9 cellular contexts compared by ENCODE assay signal in genomic region chr3:108088146-108088545, GRCh38. TPM values are rescaled to one million over a fixed set of nuclear protein-coding genes. Genes with fewer than 3 reads are reported as not detected.
DNase-seq lines count a peak whose midpoint lies in the region; ATAC-seq lines count a peak whose summit lies in the region.
"Had no signal": no experiment of that assay in that cellular context is flagged by ENCODE, and none has a peak within 500 bp of the region (broad histone marks: within the 10 kb centered on the region; RNA-seq: fewer than 3 reads in every experiment).

No MANE protein-coding gene starts in this region.

- no peak overlapping the region for H3K4ac ChIP-seq in mesenchymal stem cell (ENCODE audit: low read depth in 1 of 2, low read length in 2 of 2)

- peak overlapping the region in 1 of 2 experiments; percentile 97 for H3K4me3 ChIP-seq in mesenchymal stem cell (ENCODE audit: insufficient read depth in 1 of 2, low read depth in 1 of 2, low read length in 2 of 2)

- no peak for ATAC-seq in stimulated activated naive CD8-positive, alpha-beta T cell treated with anti-CD3 and anti-CD28 coated beads, Interleukin-15, amount 100 ng/mL, for 72 hours
- ATAC-seq in stimulated activated naive CD8-positive, alpha-beta T cell treated with anti-CD3 and anti-CD28 coated beads, Interleukin-15, Interleukin-2, amounts not matched to agents 100 U/mL and 50 U/mL, for 24 hours: no peak
- ATAC-seq in HG03025 (IDR thresholded peaks at IDR 0.05; ENCODE audit: low FRiP score, unreplicated experiment): no peak

- no peaks in the 10 kb centered on the region for H3K27me3 Mint-ChIP-seq in stimulated activated naive CD8-positive, alpha-beta T cell treated with anti-CD3 and anti-CD28 coated beads, Interleukin-15, amount 100 ng/mL, for 72 hours
- no peaks in the 10 kb centered on the region for H3K27me3 Mint-ChIP-seq in activated CD4-positive, alpha-beta memory T cell treated with anti-CD3 and anti-CD28 coated beads, Interleukin-2, amount 10 ng/mL, durations not matched to agents 7 days and 5 days

- peaks cover 25% of the 10 kb centered on the region for H3K36me3 Mint-ChIP-seq in activated CD4-positive, alpha-beta memory T cell treated with anti-CD3 and anti-CD28 coated beads, Interleukin-2, amount 10 ng/mL, durations not matched to agents 7 days and 5 days (ENCODE audit: low read depth)

- no peak overlapping the region for H3K23ac ChIP-seq in mesenchymal stem cell (ENCODE audit: low read length in 2 of 2)

- H3K79me1 ChIP-seq in mesenchymal stem cell (replicated peaks; ENCODE audit: low read length, poor library complexity, severe bottlenecking): peaks cover 19% of the 10 kb centered on the region

- no peak overlapping the region for H2BK15ac ChIP-seq in mesenchymal stem cell (ENCODE audit: low read depth, poor library complexity, severe bottlenecking)

- no CpG with 5 or more reads among the region's 4 CpGs for WGBS in mesenchymal stem cell

- H3K4me1 Mint-ChIP-seq in stimulated activated naive CD8-positive, alpha-beta T cell treated with anti-CD3 and anti-CD28 coated beads, Interleukin-15, amount 100 ng/mL, for 72 hours: peaks cover 19% of the 10 kb centered on the region
- peaks cover 21% of the 10 kb centered on the region for H3K4me1 Mint-ChIP-seq in activated CD4-positive, alpha-beta memory T cell treated with anti-CD3 and anti-CD28 coated beads, Interleukin-2, amount 10 ng/mL, durations not matched to agents 7 days and 5 days

- H3K27ac ChIP-seq in mesenchymal stem cell (ENCODE audit: low read length, poor library complexity, severe bottlenecking): no peak overlapping the region

- no peak overlapping the region for H4K91ac ChIP-seq in mesenchymal stem cell (ENCODE audit: low read length)

- no peaks in the 10 kb centered on the region for H3K9me3 ChIP-seq in mesenchymal stem cell (ENCODE audit: control insufficient read depth, low read length)

- H2BK120ac ChIP-seq in mesenchymal stem cell (ENCODE audit: low read depth, low read length): no peak overlapping the region

- peak overlapping the region; percentile 23 to 91 for H3K27ac Mint-ChIP-seq in stimulated activated naive CD8-positive, alpha-beta T cell treated with anti-CD3 and anti-CD28 coated beads, Interleukin-15, amount 100 ng/mL, for 72 hours
- peak overlapping the region; percentile 17 for H3K27ac Mint-ChIP-seq in activated CD4-positive, alpha-beta memory T cell treated with anti-CD3 and anti-CD28 coated beads, Interleukin-2, amount 10 ng/mL, durations not matched to agents 7 days and 5 days

- H4K8ac ChIP-seq in mesenchymal stem cell (ENCODE audit: low read length): no peak overlapping the region

- H2AK5ac ChIP-seq in mesenchymal stem cell (ENCODE audit: low read length, severe bottlenecking): no peak overlapping the region

- H2BK12ac ChIP-seq in mesenchymal stem cell (ENCODE audit: low read length in 2 of 2): no peak overlapping the region

- no peaks in the 10 kb centered on the region for H3K27me3 ChIP-seq in mesenchymal stem cell (ENCODE audit: control insufficient read depth in 1 of 2, insufficient read depth in 1 of 2, low read length in 2 of 2)

- POLR2A ChIA-PET in activated CD4-positive, alpha-beta memory T cell treated with anti-CD3 and anti-CD28 coated beads, Interleukin-2, amount 10 ng/mL, durations not matched to agents 7 days and 5 days (lab: Charles Lee): interaction anchor here (2.5 to 10.5 kb wide), 4 partner anchors 12 to 135 kb away, joined by 7 to 259 read pairs (median 32); partner anchors contain the start of gene IFT57

- H3K4me3 Mint-ChIP-seq in stimulated activated naive CD8-positive, alpha-beta T cell treated with anti-CD3 and anti-CD28 coated beads, Interleukin-15, amount 100 ng/mL, for 72 hours: peak overlapping the region in 1 of 2 donors; percentile 46
- peak overlapping the region; percentile 62 for H3K4me3 Mint-ChIP-seq in activated CD4-positive, alpha-beta memory T cell treated with anti-CD3 and anti-CD28 coated beads, Interleukin-2, amount 10 ng/mL, durations not matched to agents 7 days and 5 days

- peaks cover 0 to 3% of the 10 kb centered on the region in 2 experiments for H3K36me3 ChIP-seq in mesenchymal stem cell (ENCODE audit: control insufficient read depth in 1 of 2, insufficient read depth in 2 of 2, low read depth in 1 of 2, low read length in 2 of 2)

- no peak overlapping the region for H3K4me2 ChIP-seq in mesenchymal stem cell (ENCODE audit: low read length, poor library complexity, severe bottlenecking)

- no peak overlapping the region for H3K18ac ChIP-seq in mesenchymal stem cell (ENCODE audit: low read depth in 1 of 2, low read length in 2 of 2)

- CTCF ChIA-PET in activated CD4-positive, alpha-beta memory T cell treated with anti-CD3 and anti-CD28 coated beads, Interleukin-2, amount 10 ng/mL, durations not matched to agents 7 days and 5 days (lab: Charles Lee): interaction anchor here (0.6 kb wide), 1 partner anchor 43 kb away, joined by 3 read pairs; no protein-coding TSS in a partner anchor

- H3K9ac ChIP-seq in mesenchymal stem cell (ENCODE audit: low read length): peak overlapping the region; percentile 94

- peak overlapping the region; percentile 47 for H2BK5ac ChIP-seq in mesenchymal stem cell (ENCODE audit: low read depth, low read length, poor library complexity, severe bottlenecking)

- no peak overlapping the region for H2AFZ ChIP-seq in mesenchymal stem cell (ENCODE audit: low read depth, low read length)

- DNase-seq in stimulated activated naive CD8-positive, alpha-beta T cell treated with anti-CD3 and anti-CD28 coated beads, Interleukin-15, amount 100 ng/mL, for 72 hours: no peak
- DNase-seq in stimulated activated naive CD8-positive, alpha-beta T cell treated with anti-CD3 and anti-CD28 coated beads, Interleukin-15, Interleukin-2, amounts not matched to agents 100 U/mL and 50 U/mL, for 24 hours: no peak
- DNase-seq in activated CD4-positive, alpha-beta memory T cell treated with anti-CD3 and anti-CD28 coated beads, Interleukin-2, amount 10 ng/mL, durations not matched to agents 7 days and 5 days: no peak
- DNase-seq in mesenchymal stem cell (no peak), SHP77 (lab: John Stamatoyannopoulos, UW) (no peak), NCI-H446 treated with DMSO at 0.1 percent for 48 hours (lab: John Stamatoyannopoulos, UW) (no peak), C1 segment of cervical spinal cord (lab: John Stamatoyannopoulos, UW) (no peak)
- DNase-seq: islet precursor cell had no signal

- no peak overlapping the region for H3K14ac ChIP-seq in mesenchymal stem cell (ENCODE audit: low read length in 2 of 2)

- H3K4me1 ChIP-seq in mesenchymal stem cell (ENCODE audit: control insufficient read depth, insufficient read depth, low read depth, low read length): peaks cover 5% of the 10 kb centered on the region

- peaks cover 5 to 7% of the 10 kb centered on the region in 2 donors for H3K9me3 Mint-ChIP-seq in stimulated activated naive CD8-positive, alpha-beta T cell treated with anti-CD3 and anti-CD28 coated beads, Interleukin-15, amount 100 ng/mL, for 72 hours
- H3K9me3 Mint-ChIP-seq in activated CD4-positive, alpha-beta memory T cell treated with anti-CD3 and anti-CD28 coated beads, Interleukin-2, amount 10 ng/mL, durations not matched to agents 7 days and 5 days: peaks cover 3% of the 10 kb centered on the region

RNA-seq across cellular contexts. Expression of gene CD47, which starts 2.7 kb away (rescaled TPM):
- total RNA-seq in activated CD4-positive, alpha-beta memory T cell treated with anti-CD3 and anti-CD28 coated beads, Interleukin-2, amount 10 ng/mL, durations not matched to agents 7 days and 5 days: 100 to 1,000 TPM; 153 to 161 TPM
- 52.7 TPM for polyA plus RNA-seq in mesenchymal stem cell (2013, experiment 1 of 2)
- 59.2 TPM for polyA plus RNA-seq in mesenchymal stem cell (2013, experiment 2 of 2)
